ENCODE assay signal across 10 cellular contexts in the genomic region with DNA sequence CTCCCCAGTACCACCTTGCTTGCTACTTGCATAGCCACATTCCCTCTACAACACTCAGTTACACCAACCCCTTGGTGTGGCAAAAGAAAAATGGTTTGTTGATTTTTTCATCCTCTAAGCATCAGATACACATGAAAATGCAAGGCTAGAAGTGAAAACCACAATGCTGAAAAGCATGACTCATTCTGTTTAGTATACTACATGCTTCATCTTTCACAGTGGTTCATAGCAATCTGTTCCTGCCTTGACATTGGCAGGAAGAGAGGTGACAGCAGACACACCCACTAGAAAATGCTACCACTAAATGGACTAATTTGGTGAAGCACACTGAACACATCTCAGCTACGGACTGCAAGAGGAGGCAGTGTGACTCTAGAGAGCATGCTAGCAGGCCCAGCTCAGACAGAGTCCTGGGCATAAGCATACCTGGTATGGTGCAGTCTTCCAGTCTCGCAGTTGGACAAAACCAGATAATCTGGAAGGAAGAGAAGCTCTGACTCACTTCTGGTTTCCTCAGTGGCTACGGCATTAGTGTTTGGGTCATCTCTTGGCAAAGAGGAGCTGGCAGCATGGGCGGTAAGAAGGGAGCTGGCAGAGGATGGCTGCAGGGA. TPM values are rescaled to one million over a fixed set of nuclear protein-coding genes. Genes with fewer than 3 reads are reported as not detected.
A peak's percentile ranks its signal among the peaks of the same experiment; 100 is the strongest.
DNase-seq lines count a peak whose midpoint lies in the region; ATAC-seq, FAIRE-seq and TF ChIP-seq lines count a peak whose summit lies in the region.
"Had no signal": no experiment of that assay in that cellular context is flagged by ENCODE, and none has a peak within 500 bp of the region (broad histone marks: within the 10 kb centered on the region; RNA-seq: fewer than 3 reads in every experiment).

No MANE protein-coding gene starts in this region.

- intact Hi-C loops in PC-9 (cut with micrococcal nuclease; ENCODE audit: unreplicated experiment): no loop called here

- peak; percentile 81 for ATAC-seq in HG02623 (IDR thresholded peaks at IDR 0.05; ENCODE audit: unreplicated experiment)

- BruUV-seq in PC-9 (replicated peaks; lab: Mats Ljungman, UMichigan): no TSS peak

- TF ChIP-seq CTCF in PC-9 (conservative IDR thresholded peaks at IDR 0.05): no peak
- no peak for TF ChIP-seq CTCF in fibroblast of villous mesenchyme (IDR thresholded peaks at IDR 0.05; ENCODE audit: insufficient read depth, low read depth, low read length)
- no peak for TF ChIP-seq CTCF in D721Med (IDR thresholded peaks at IDR 0.05; ENCODE audit: insufficient read depth, missing control alignments)

- H3F3A ChIP-seq in PC-9 (ENCODE audit: insufficient read depth, low read depth): peaks cover 4% of the 10 kb centered on the region; the same call in 1 of the 2 replicates

- POLR2A ChIA-PET in PC-9 (lab: Charles Lee; ENCODE audit: unreplicated experiment): interaction anchor here (0.5 to 0.6 kb wide), 3 partner anchors 57 to 1375 kb away, joined by 3 to 4 read pairs (median 4); a partner anchor contains a TSS

- H3K4me1 ChIP-seq in PC-9 (replicated peaks; ENCODE audit: insufficient read depth): peaks cover 10% of the 10 kb centered on the region; the same call in 1 of the 2 replicates
- H3K4me1 ChIP-seq: right lobe of liver had no signal

- DNase-seq in activated T-cell treated with anti-CD3 and anti-CD28 coated beads, Interleukin-2, amount 50 U/mL, for 24 hours: no peak
- no peak for DNase-seq in activated T-cell treated with anti-CD3 and anti-CD28 coated beads, Interleukin-2, amount 50 U/mL, for 1 hour
- DNase-seq in PC-9 (peak; percentile 29 to 64), fibroblast of villous mesenchyme (ENCODE audit: low read depth) (peak; percentile 66), substantia nigra (lab: John Stamatoyannopoulos, UW) (no peak), NCI-H146 (lab: John Stamatoyannopoulos, UW) (no peak), D721Med (ENCODE audit: insufficient read length, low spot score) (no peak)
- DNase-seq: right lobe of liver had no signal

- peak overlapping the region; percentile 72 for H3K27ac Mint-ChIP-seq in activated T-cell treated with anti-CD3 and anti-CD28 coated beads, Interleukin-2, amount 50 U/mL, for 24 hours

- CTCF ChIA-PET in PC-9 (lab: Charles Lee): interaction anchor here (1.2 kb wide), 1 partner anchor 339 kb away, joined by 6 read pairs; no protein-coding TSS in a partner anchor

- H2AFZ ChIP-seq in PC-9: no peak overlapping the region

- H3K27me3 Mint-ChIP-seq in activated T-cell treated with anti-CD3 and anti-CD28 coated beads, Interleukin-2, amount 50 U/mL, for 24 hours: peaks cover 9% of the 10 kb centered on the region

- FAIRE-seq in D721Med (lab: Jason Lieb, UNC): no peak

- H3K36me3 Mint-ChIP-seq in activated T-cell treated with anti-CD3 and anti-CD28 coated beads, Interleukin-2, amount 50 U/mL, for 24 hours (ENCODE audit: low read depth): peaks cover 9% of the 10 kb centered on the region

- no peaks in the 10 kb centered on the region for H3K9me2 ChIP-seq in PC-9 (ENCODE audit: insufficient read depth)

- H3K4me2 ChIP-seq in PC-9: no peak overlapping the region

- H3K9me3 Mint-ChIP-seq in activated T-cell treated with anti-CD3 and anti-CD28 coated beads, Interleukin-2, amount 50 U/mL, for 24 hours: no peaks in the 10 kb centered on the region

- no peaks in the 10 kb centered on the region for H3K27me3 ChIP-seq in PC-9 (ENCODE audit: insufficient read depth, low read depth)

- H3K27ac ChIP-seq in PC-9 (no peak overlapping the region), substantia nigra (ENCODE audit: low read depth, low read length, poor library complexity, severe bottlenecking) (no peak overlapping the region)
- H3K27ac ChIP-seq: C4-2B, right lobe of liver had no signal

- no peaks in the 10 kb centered on the region for H3K36me3 ChIP-seq in PC-9 (ENCODE audit: low read depth)
- H3K36me3 ChIP-seq: right lobe of liver had no signal

- H3K9me3 ChIP-seq in PC-9 (ENCODE audit: insufficient read depth, low read depth): no peaks in the 10 kb centered on the region
- H3K9me3 ChIP-seq: right lobe of liver had no signal

- peaks cover 33% of the 10 kb centered on the region for H3K4me1 Mint-ChIP-seq in activated T-cell treated with anti-CD3 and anti-CD28 coated beads, Interleukin-2, amount 50 U/mL, for 24 hours (ENCODE audit: low read depth)

- H4K20me1 ChIP-seq in PC-9 (ENCODE audit: insufficient read depth): no peaks in the 10 kb centered on the region

- no peaks in the 10 kb centered on the region for H3K79me2 ChIP-seq in PC-9 (ENCODE audit: low read depth)

- H3K4me3 Mint-ChIP-seq in activated T-cell treated with anti-CD3 and anti-CD28 coated beads, Interleukin-2, amount 50 U/mL, for 24 hours: no peak overlapping the region

- H3K4me3 ChIP-seq in PC-9 (no peak overlapping the region), fibroblast of villous mesenchyme (ENCODE audit: low read depth, low read length) (no peak overlapping the region)
- H3K4me3 ChIP-seq: right lobe of liver had no signal

RNA-seq across cellular contexts. Expression of a gene that starts 38.0 kb away (rescaled TPM):
- total RNA-seq in PC-9 (2021) (0.17 and 0.63 TPM in 2 replicates), fibroblast of villous mesenchyme (0.43 and 0.64 TPM in 2 replicates)

RNA-seq across cellular contexts. Expression of a gene that starts 49.8 kb away (rescaled TPM):
- total RNA-seq in PC-9 (2021) (83.5 and 101 TPM in 2 replicates), fibroblast of villous mesenchyme (34.8 and 38.9 TPM in 2 replicates)

RNA-seq across cellular contexts. Expression of a gene that starts 59.5 kb away (rescaled TPM):
- not detected in 2 replicates for total RNA-seq in PC-9 (2021)
- not detected in 2 replicates for total RNA-seq in fibroblast of villous mesenchyme
- total RNA-seq: right lobe of liver had no signal

Comparison
In these comparisons a context has a peak if more than half of its experiments do, and no peak if none do; other contexts are left out.
1. DNase-seq: peak in PC-9 (2 of 2) and fibroblast of villous mesenchyme (single experiment); none in activated T-cell treated with anti-CD3 and anti-CD28 coated beads, Interleukin-2, amount 50 U/mL, for 24 hours (single experiment), activated T-cell treated with anti-CD3 and anti-CD28 coated beads, Interleukin-2, amount 50 U/mL, for 1 hour (single experiment), substantia nigra (0 of 49), NCI-H146 (single experiment) and D721Med (single experiment).